ENCODE assay signal across 26 cellular contexts in the genomic region with DNA sequence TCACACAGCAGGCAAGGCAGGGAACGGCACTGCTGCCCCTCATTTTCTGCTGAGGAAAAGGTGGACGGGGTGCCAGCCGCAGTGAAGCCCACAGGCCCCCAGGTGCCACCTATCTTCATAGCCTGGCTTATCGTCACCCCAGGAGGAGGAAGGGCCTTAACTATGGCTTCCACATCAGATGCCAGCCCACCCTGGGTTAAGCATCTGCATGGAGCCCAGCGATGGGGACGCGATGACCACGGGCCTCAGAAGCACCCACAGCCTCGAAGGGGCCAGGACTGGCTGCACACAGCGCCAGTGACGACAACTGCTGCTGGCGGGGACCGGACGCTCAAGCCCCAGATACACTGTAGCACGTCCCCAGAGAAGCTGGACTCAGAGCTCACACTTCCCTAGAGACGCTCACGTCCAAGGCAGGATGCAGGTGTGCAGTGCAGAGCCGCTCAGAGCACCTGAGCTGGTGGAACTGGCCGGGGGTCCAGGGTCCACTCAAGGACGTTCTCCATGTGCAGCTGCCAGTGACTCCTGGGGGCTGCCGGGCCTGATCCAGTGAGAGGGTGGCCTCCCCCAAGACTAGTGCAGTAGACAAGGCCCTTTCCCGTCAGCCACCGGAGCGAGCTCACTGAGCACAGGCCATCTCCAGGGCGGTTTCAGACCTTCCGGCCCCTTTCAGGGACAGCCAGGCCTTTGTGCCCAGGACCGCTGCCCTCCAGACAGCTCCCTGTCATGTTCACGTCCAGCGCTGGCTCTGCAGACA.
DNase-seq lines count a peak whose midpoint lies in the region; ATAC-seq, FAIRE-seq and TF ChIP-seq lines count a peak whose summit lies in the region.
"Had no signal": no experiment of that assay in that cellular context is flagged by ENCODE, and none has a peak within 500 bp of the region (broad histone marks: within the 10 kb centered on the region; RNA-seq: fewer than 3 reads in every experiment).

No MANE protein-coding gene starts in this region.

- H3K4me1 ChIP-seq in right lobe of liver (no peaks in the 10 kb centered on the region), sigmoid colon (no peaks in the 10 kb centered on the region)
- H3K4me1 ChIP-seq: prostate gland, SJCRH30, thyroid gland had no signal

- H3K9me3 ChIP-seq in right lobe of liver (no peaks in the 10 kb centered on the region), sigmoid colon (no peaks in the 10 kb centered on the region)
- H3K9me3 ChIP-seq: A549, prostate gland, thyroid gland had no signal

- FAIRE-seq in HTR-8/SVneo (lab: Jason Lieb, UNC), result peak; percentile 63
- FAIRE-seq: A549, islet of Langerhans had no signal

- H3K36me3 ChIP-seq in right lobe of liver (no peaks in the 10 kb centered on the region), sigmoid colon (no peaks in the 10 kb centered on the region)
- H3K36me3 ChIP-seq: neural progenitor cell, prostate gland, SJCRH30, thyroid gland had no signal

- intact Hi-C loops in right lobe of liver (cut with DNase I), result no loop called here
- intact Hi-C loops in sigmoid colon (cut with DNase I), result no loop called here

- 62% methylated on average over 4 of the region's 29 CpGs for WGBS in right lobe of liver (ENCODE audit: insufficient coverage, low coverage, low lambda C conversion rate, missing lambda C conversion rate)
- whole genome bisulfite sequencing in sigmoid colon, 2 donors, result 80 to 84% methylated on average over 29 of the region's 29 CpGs

- H3K27ac ChIP-seq in right lobe of liver, result no peak overlapping the region
- no peak overlapping the region for H3K27ac ChIP-seq in sigmoid colon
- H3K27ac ChIP-seq: A549, neural progenitor cell, prostate gland, SJCRH30, thyroid gland had no signal

- no peak overlapping the region for H3K4me3 ChIP-seq in right lobe of liver
- H3K4me3 ChIP-seq in sigmoid colon, result no peak overlapping the region
- H3K4me3 ChIP-seq: A549, GM23338, lung, neural progenitor cell, prostate gland, SJCRH30, thyroid gland had no signal

- ATAC-seq in right lobe of liver (peak in 1 of 4 donors; percentile 12), HG03108 (IDR thresholded peaks at IDR 0.05; ENCODE audit: unreplicated experiment) (no peak)
- ATAC-seq: activated T-helper 17 cell treated with anti-CD3 and anti-CD28 coated beads, Interleukin-2, amount 50 U/mL, for 72 hours; GM23338; Panc1; stimulated activated naive CD8-positive, alpha-beta T cell treated with anti-CD3 and anti-CD28 coated beads, Interleukin-15, amount 100 ng/mL, for 72 hours had no signal

- peak; percentile 2 for DNase-seq in activated gamma-delta T cell treated with Interleukin-2 at 50 U/mL for 16 hours
- DNase-seq in activated gamma-delta T cell (lab: John Stamatoyannopoulos, UW), result no peak
- no peak for DNase-seq in HTR-8/SVneo (ENCODE audit: insufficient read length, low spot score)
- peak; percentile 13 to 49 (median 26) for DNase-seq in right lobe of liver
- DNase-seq in sigmoid colon, result peak; percentile 42
- no peak for DNase-seq in RKO (ENCODE audit: low spot score)
- no peak for DNase-seq in NCI-H1092 treated with DMSO at 0.1 percent for 48 hours (lab: John Stamatoyannopoulos, UW)
- DNase-seq: activated CD4-positive, alpha-beta memory T cell treated with anti-CD3 and anti-CD28 coated beads for 36 hours; activated CD4-positive, CD25-positive, alpha-beta regulatory T cell; AML-193; IMR-90; NCI-H1048; NCI-H2029; NCI-H69; stimulated activated naive CD8-positive, alpha-beta T cell treated with anti-CD3 and anti-CD28 coated beads, Interleukin-15, amount 100 ng/mL, for 72 hours; thyroid gland had no signal

- TF ChIP-seq CTCF in right lobe of liver (IDR thresholded peaks at IDR 0.05) (no peak), sigmoid colon (IDR thresholded peaks at IDR 0.05) (no peak)

- H3K27me3 ChIP-seq in right lobe of liver, result no peaks in the 10 kb centered on the region
- H3K27me3 ChIP-seq in sigmoid colon, result peaks cover 6 to 60% (median 20%) of the 10 kb centered on the region in 3 donors
- H3K27me3 ChIP-seq: thyroid gland had no signal

- TF ChIP-seq EP300 in sigmoid colon (IDR thresholded peaks at IDR 0.05), result no peak

- TF ChIP-seq POLR2A in right lobe of liver (IDR thresholded peaks at IDR 0.05) (no peak), sigmoid colon (IDR thresholded peaks at IDR 0.05) (no peak)

Comparison
In these comparisons a context has a peak if more than half of its experiments do, and no peak if none do; other contexts are left out.
1. DNase-seq: peak in activated gamma-delta T cell treated with Interleukin-2 at 50 U/mL for 16 hours (single experiment), right lobe of liver (3 of 3) and sigmoid colon (single experiment); none in activated gamma-delta T cell (single experiment), HTR-8/SVneo (single experiment), RKO (single experiment) and NCI-H1092 treated with DMSO at 0.1 percent for 48 hours (single experiment).